In the genomic region with DNA sequence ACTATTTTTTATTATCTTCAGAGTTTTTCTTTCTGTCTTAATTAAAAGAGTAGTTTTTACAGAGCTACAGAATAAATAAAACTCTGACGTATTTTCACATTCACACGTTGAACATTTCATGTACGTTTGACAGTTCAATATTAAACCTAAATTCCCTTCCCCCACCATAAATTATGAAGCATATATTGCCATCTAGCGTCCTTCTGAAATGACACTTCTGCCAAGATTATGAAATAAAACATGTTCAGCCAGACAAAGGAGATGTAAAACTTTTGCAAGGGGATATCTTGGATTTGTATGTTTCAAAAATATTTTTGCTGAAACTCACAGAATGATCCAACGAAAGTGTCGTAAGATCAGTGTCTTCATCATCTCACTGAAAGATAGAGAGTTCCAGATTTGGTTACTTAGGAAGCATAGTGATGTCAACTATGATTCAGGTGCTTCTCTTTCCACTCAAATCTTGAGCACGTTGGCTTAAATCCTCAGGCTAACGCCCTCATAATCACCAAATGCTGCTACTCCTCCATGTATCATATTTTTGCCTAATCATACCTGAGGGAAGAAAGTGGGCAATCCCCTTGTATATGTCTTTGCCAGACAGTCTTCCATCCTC, we compare ENCODE assay signal across 13 cellular contexts.
A peak's percentile ranks its signal among the peaks of the same experiment; 100 is the strongest.
DNase-seq lines count a peak whose midpoint lies in the region; ATAC-seq and FAIRE-seq lines count a peak whose summit lies in the region.
"Had no signal": no experiment of that assay in that cellular context is flagged by ENCODE, and none has a peak within 500 bp of the region (broad histone marks: within the 10 kb centered on the region; RNA-seq: fewer than 3 reads in every experiment).

No MANE protein-coding gene starts in this region.

- peak; percentile 55 for DNase-seq in ELR (ENCODE audit: low read depth)
- peak; percentile 8 for DNase-seq in KBM-7
- peak; percentile 30 for DNase-seq in SK-N-DZ (ENCODE audit: low spot score)
- no peak for DNase-seq in OCI-M2 (lab: John Stamatoyannopoulos, UW; ENCODE audit: unreplicated experiment)
- DNase-seq: activated CD4-positive, alpha-beta T cell treated with anti-CD3 and anti-CD28 coated beads for 4 hours; CD4-positive, alpha-beta T cell; endodermal cell; hippocampal formation; NCI-H1417 treated with DMSO at 0.1 percent for 48 hours had no signal

- peak; percentile 90 for FAIRE-seq in islet of Langerhans (lab: Jason Lieb, UNC)

- in situ Hi-C loops in KBM-7 (cut with MboI; ENCODE audit: low pct_unique_long_range_greater_than_20kb, low sequenced_read_pairs), result no loop called here

- ATAC-seq in HG02763 (IDR thresholded peaks at IDR 0.05; ENCODE audit: unreplicated experiment), result no peak
- no peak for ATAC-seq in HG02981 (IDR thresholded peaks at IDR 0.05; ENCODE audit: unreplicated experiment)
- ATAC-seq in HG03139 (IDR thresholded peaks at IDR 0.05; ENCODE audit: unreplicated experiment), result no peak
